In the genomic region with DNA sequence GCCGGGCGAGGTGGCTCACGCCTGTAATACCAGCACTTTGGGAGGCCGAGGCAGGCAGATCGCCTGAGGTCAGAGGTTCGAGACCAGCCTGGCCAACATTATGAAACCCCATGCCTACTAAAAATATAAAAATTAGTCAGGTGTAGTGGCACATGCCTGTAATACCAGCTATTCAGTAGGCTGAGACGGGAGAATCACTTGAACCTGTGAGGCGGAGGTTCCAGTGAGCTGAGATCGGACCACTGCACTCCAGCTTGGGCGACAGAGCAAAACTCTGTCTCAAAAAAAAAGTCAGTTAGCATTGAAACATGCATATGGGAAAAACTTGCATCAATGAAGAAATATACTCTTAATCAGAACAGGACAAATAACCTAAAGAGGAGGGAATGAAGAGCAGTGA, we compare ENCODE assay signal across 17 cellular contexts. TPM values are rescaled to one million over a fixed set of nuclear protein-coding genes. Genes with fewer than 3 reads are reported as not detected.
DNase-seq lines count a peak whose midpoint lies in the region; ATAC-seq and TF ChIP-seq lines count a peak whose summit lies in the region.
"Had no signal": no experiment of that assay in that cellular context is flagged by ENCODE, and none has a peak within 500 bp of the region (broad histone marks: within the 10 kb centered on the region; RNA-seq: fewer than 3 reads in every experiment).

No MANE protein-coding gene starts in this region.

- H3K27me3 ChIP-seq in foreskin keratinocyte: no peaks in the 10 kb centered on the region
- H3K27me3 ChIP-seq: dorsolateral prefrontal cortex, heart right ventricle, MG63, pancreas had no signal

- H3K36me3 Mint-ChIP-seq in activated CD4-positive, alpha-beta T cell treated with anti-CD3 and anti-CD28 coated beads, Interleukin-2, amount 10 ng/mL, durations not matched to agents 24 days and 14 days (ENCODE audit: low read depth): peaks cover 91% of the 10 kb centered on the region
- H3K36me3 Mint-ChIP-seq in activated CD4-positive, alpha-beta memory T cell treated with anti-CD3 and anti-CD28 coated beads for 36 hours: peaks cover 79% of the 10 kb centered on the region
- peaks cover 30% of the 10 kb centered on the region for H3K36me3 Mint-ChIP-seq in osteocyte (ENCODE audit: unreplicated experiment)

- no peak for DNase-seq in activated CD4-positive, alpha-beta T cell treated with anti-CD3 and anti-CD28 coated beads, Interleukin-2, amount 10 ng/mL, durations not matched to agents 24 days and 14 days
- no peak for DNase-seq in activated CD4-positive, alpha-beta T cell treated with anti-CD3 and anti-CD28 coated beads, Interleukin-2, amount 50 U/mL, for 1 hour
- no peak for DNase-seq in activated CD4-positive, alpha-beta memory T cell treated with anti-CD3 and anti-CD28 coated beads for 36 hours
- DNase-seq in foreskin keratinocyte (no peak), osteocyte (ENCODE audit: extremely low spot score, unreplicated experiment) (peak; percentile 25), A172 (ENCODE audit: low spot score) (no peak), NCI-H1930 (lab: John Stamatoyannopoulos, UW) (no peak)
- DNase-seq: CD4-positive, CD25-positive, alpha-beta regulatory T cell; dorsolateral prefrontal cortex; heart right ventricle; kidney; MG63; NCI-H187; pancreas had no signal

- H3K9me3 Mint-ChIP-seq in activated CD4-positive, alpha-beta T cell treated with anti-CD3 and anti-CD28 coated beads, Interleukin-2, amount 10 ng/mL, durations not matched to agents 24 days and 14 days: peaks cover 19% of the 10 kb centered on the region
- peaks cover 42% of the 10 kb centered on the region for H3K9me3 Mint-ChIP-seq in activated CD4-positive, alpha-beta memory T cell treated with anti-CD3 and anti-CD28 coated beads for 36 hours
- peaks cover 16% of the 10 kb centered on the region for H3K9me3 Mint-ChIP-seq in osteocyte (ENCODE audit: unreplicated experiment)

- H3K4me1 ChIP-seq in foreskin keratinocyte: peaks cover 20% of the 10 kb centered on the region
- H3K4me1 ChIP-seq: pancreas had no signal

- POLR2A ChIA-PET in activated CD4-positive, alpha-beta memory T cell treated with anti-CD3 and anti-CD28 coated beads for 36 hours (lab: Charles Lee): interaction anchor here (1.3 kb wide), 1 partner anchor 11 kb away, joined by 3 read pairs; no protein-coding TSS in a partner anchor

- ATAC-seq in foreskin keratinocyte: no peak
- no peak for ATAC-seq in HG03457 (IDR thresholded peaks at IDR 0.05; ENCODE audit: unreplicated experiment)
- ATAC-seq: pancreas, Right ventricle myocardium inferior had no signal

- CTCF ChIA-PET in activated CD4-positive, alpha-beta memory T cell treated with anti-CD3 and anti-CD28 coated beads for 36 hours (lab: Charles Lee): no interaction called here

- H3K4me3 Mint-ChIP-seq in activated CD4-positive, alpha-beta T cell treated with anti-CD3 and anti-CD28 coated beads, Interleukin-2, amount 10 ng/mL, durations not matched to agents 24 days and 14 days: peak overlapping the region; percentile 47
- no peak overlapping the region for H3K4me3 Mint-ChIP-seq in activated CD4-positive, alpha-beta memory T cell treated with anti-CD3 and anti-CD28 coated beads for 36 hours
- no peak overlapping the region for H3K4me3 Mint-ChIP-seq in osteocyte (ENCODE audit: unreplicated experiment)

- peaks cover 43% of the 10 kb centered on the region for H3K4me1 Mint-ChIP-seq in activated CD4-positive, alpha-beta T cell treated with anti-CD3 and anti-CD28 coated beads, Interleukin-2, amount 10 ng/mL, durations not matched to agents 24 days and 14 days
- H3K4me1 Mint-ChIP-seq in activated CD4-positive, alpha-beta memory T cell treated with anti-CD3 and anti-CD28 coated beads for 36 hours (ENCODE audit: low read depth): peaks cover 59% of the 10 kb centered on the region
- H3K4me1 Mint-ChIP-seq in osteocyte (ENCODE audit: unreplicated experiment): no peaks in the 10 kb centered on the region

- H3K27ac Mint-ChIP-seq in activated CD4-positive, alpha-beta T cell treated with anti-CD3 and anti-CD28 coated beads, Interleukin-2, amount 10 ng/mL, durations not matched to agents 24 days and 14 days: no peak overlapping the region
- H3K27ac Mint-ChIP-seq in activated CD4-positive, alpha-beta memory T cell treated with anti-CD3 and anti-CD28 coated beads for 36 hours: peak overlapping the region; percentile 78
- H3K27ac Mint-ChIP-seq in osteocyte (ENCODE audit: unreplicated experiment): no peak overlapping the region
- H3K27ac Mint-ChIP-seq: CD4-positive, CD25-positive, alpha-beta regulatory T cell had no signal

- intact Hi-C loops in activated CD4-positive, alpha-beta T cell treated with anti-CD3 and anti-CD28 coated beads, Interleukin-2, amount 10 ng/mL, durations not matched to agents 24 days and 14 days (cut with micrococcal nuclease): no loop called here
- intact Hi-C loops in activated CD4-positive, alpha-beta memory T cell treated with anti-CD3 and anti-CD28 coated beads for 36 hours (cut with micrococcal nuclease): no loop called here

- H3K27ac ChIP-seq in foreskin keratinocyte: peak overlapping the region; percentile 3
- H3K27ac ChIP-seq: dorsolateral prefrontal cortex, heart right ventricle, pancreas, skin epidermis had no signal

- H3K27me3 Mint-ChIP-seq in activated CD4-positive, alpha-beta T cell treated with anti-CD3 and anti-CD28 coated beads, Interleukin-2, amount 10 ng/mL, durations not matched to agents 24 days and 14 days: no peaks in the 10 kb centered on the region
- H3K27me3 Mint-ChIP-seq in activated CD4-positive, alpha-beta memory T cell treated with anti-CD3 and anti-CD28 coated beads for 36 hours: no peaks in the 10 kb centered on the region
- no peaks in the 10 kb centered on the region for H3K27me3 Mint-ChIP-seq in osteocyte (ENCODE audit: unreplicated experiment)
- H3K27me3 Mint-ChIP-seq: CD4-positive, CD25-positive, alpha-beta regulatory T cell had no signal

- TF ChIP-seq CTCF in foreskin keratinocyte (conservative IDR thresholded peaks at IDR 0.05) (no peak), osteocyte (IDR thresholded peaks at IDR 0.05) (no peak)

RNA-seq across cellular contexts. Expression of a gene that starts 30.4 kb away (rescaled TPM):
- total RNA-seq in activated CD4-positive, alpha-beta T cell treated with anti-CD3 and anti-CD28 coated beads, Interleukin-2, amount 10 ng/mL, durations not matched to agents 24 days and 14 days: 51.1 and 55.5 TPM in 2 replicates
- total RNA-seq in activated CD4-positive, alpha-beta memory T cell treated with anti-CD3 and anti-CD28 coated beads for 36 hours: 10 to 100 TPM; 62.4 to 67.0 TPM
- total RNA-seq in foreskin keratinocyte: 17.9 and 18.7 TPM in 2 replicates
- polyA plus RNA-seq in foreskin keratinocyte: 8.9 and 9.4 TPM in 2 replicates
- total RNA-seq in osteocyte: 19.9 and 22.6 TPM in 2 replicates
- total RNA-seq in A172 (2014; rRNA removed; shearing (Covaris generic)): 30.2 and 38.3 TPM in 2 replicates
